ENCODE assay signal across 12 cellular contexts in the genomic region with DNA sequence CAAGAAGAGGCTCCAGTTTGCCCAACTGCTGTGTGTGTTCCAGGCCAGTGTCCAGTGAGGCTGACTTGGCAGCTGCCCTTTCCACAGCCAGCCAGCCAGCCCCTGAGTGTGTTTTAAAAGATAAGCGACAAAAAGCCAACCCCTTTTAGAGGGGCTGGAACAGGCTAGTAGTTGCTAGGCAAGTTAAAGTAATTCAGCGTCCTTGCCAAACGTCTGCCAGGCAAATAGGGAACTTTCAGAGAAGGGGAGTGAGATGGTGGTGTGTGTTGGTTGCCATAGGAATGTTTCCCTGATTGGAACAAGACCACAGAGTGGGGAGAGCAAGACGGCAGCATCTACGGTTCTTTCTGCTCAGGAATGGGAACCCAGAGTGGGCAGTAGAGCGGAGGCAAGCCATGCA.
DNase-seq lines count a peak whose midpoint lies in the region; TF ChIP-seq lines count a peak whose summit lies in the region.
"Had no signal": no experiment of that assay in that cellular context is flagged by ENCODE, and none has a peak within 500 bp of the region (broad histone marks: within the 10 kb centered on the region; RNA-seq: fewer than 3 reads in every experiment).

No MANE protein-coding gene starts in this region.

- intact Hi-C loops in left ventricle myocardium inferior (cut with micrococcal nuclease) (no loop called here), stomach (cut with DNase I; ENCODE audit: low total_unique reads) (no loop called here)

- H3K36me3 ChIP-seq in left ventricle myocardium inferior (no peaks in the 10 kb centered on the region), stomach (no peaks in the 10 kb centered on the region)

- H3K27me3 Mint-ChIP-seq in immature natural killer cell (ENCODE audit: low read depth in 3 of 3) = no peaks in the 10 kb centered on the region

- H3K27me3 ChIP-seq in left ventricle myocardium inferior (ENCODE audit: low read depth) = no peaks in the 10 kb centered on the region
- no peaks in the 10 kb centered on the region for H3K27me3 ChIP-seq in stomach

- H3K36me3 Mint-ChIP-seq in immature natural killer cell = no peaks in the 10 kb centered on the region
- H3K36me3 Mint-ChIP-seq: stimulated activated memory B cell treated with anti-CD40 and anti-IgM and Interleukin-4, amounts not matched to agents 10 μg/mL and 1 μg/mL and 100 μg/mL, for 72 hours had no signal

- H3K4me3 ChIP-seq in left ventricle myocardium inferior = no peak overlapping the region
- H3K4me3 ChIP-seq in stomach = no peak overlapping the region
- H3K4me3 ChIP-seq: GM12878 had no signal

- H3K4me1 Mint-ChIP-seq in immature natural killer cell = no peaks in the 10 kb centered on the region
- H3K4me1 Mint-ChIP-seq: stimulated activated memory B cell treated with anti-CD40 and anti-IgM and Interleukin-4, amounts not matched to agents 10 μg/mL and 1 μg/mL and 100 μg/mL, for 72 hours had no signal

- H3K27ac ChIP-seq in left ventricle myocardium inferior (replicated peaks) (no peak overlapping the region), stomach (no peak overlapping the region)

- 16 to 33% (median 22%) methylated on average over 6 of the region's 6 CpGs for WGBS in stomach, 5 donors

- no peaks in the 10 kb centered on the region for H3K9me3 Mint-ChIP-seq in immature natural killer cell
- H3K9me3 Mint-ChIP-seq: HFFc6; stimulated activated memory B cell treated with anti-CD40 and anti-IgM and Interleukin-4, amounts not matched to agents 10 μg/mL and 1 μg/mL and 100 μg/mL, for 72 hours had no signal

- H3K9me3 ChIP-seq in left ventricle myocardium inferior (replicated peaks) = no peaks in the 10 kb centered on the region
- H3K9me3 ChIP-seq in stomach = no peaks in the 10 kb centered on the region

- no peak for TF ChIP-seq EP300 in stomach (IDR thresholded peaks at IDR 0.05)

- DNase-seq in NCI-H146 (lab: John Stamatoyannopoulos, UW) (peak; percentile 88), amygdala (lab: John Stamatoyannopoulos, UW) (peak in 53 of 56 donors; percentile 13 to 83 (median 55)), left ventricle myocardium inferior (peak; percentile 15), stomach (peak; percentile 64), activated T-cell treated with anti-CD3 and anti-CD28 coated beads for 4 hours (no peak), immature natural killer cell (no peak)
- DNase-seq in stimulated activated CD4-positive, alpha-beta T cell treated with anti-CD3 and anti-CD28 coated beads, Interleukin-15, amount 100 ng/mL, for 24 hours = no peak
- DNase-seq: activated CD4-positive, CD25-positive, alpha-beta regulatory T cell; HFFc6; NCI-H510A treated with DMSO at 0.1 percent for 48 hours had no signal

- TF ChIP-seq CTCF in left ventricle myocardium inferior (IDR thresholded peaks at IDR 0.05; ENCODE audit: borderline replicate concordance) (no peak), stomach (IDR thresholded peaks at IDR 0.05) (no peak)

- no peak overlapping the region for H3K4me3 Mint-ChIP-seq in immature natural killer cell
- H3K4me3 Mint-ChIP-seq: HFFc6; stimulated activated memory B cell treated with anti-CD40 and anti-IgM and Interleukin-4, amounts not matched to agents 10 μg/mL and 1 μg/mL and 100 μg/mL, for 72 hours had no signal

- peaks cover 9% of the 10 kb centered on the region for H3K4me1 ChIP-seq in left ventricle myocardium inferior
- peaks cover 0 to 13% (median 0%) of the 10 kb centered on the region in 4 donors for H3K4me1 ChIP-seq in stomach

- H3K27ac Mint-ChIP-seq in immature natural killer cell = no peak overlapping the region
- H3K27ac Mint-ChIP-seq: HFFc6; stimulated activated memory B cell treated with anti-CD40 and anti-IgM and Interleukin-4, amounts not matched to agents 10 μg/mL and 1 μg/mL and 100 μg/mL, for 72 hours had no signal

- TF ChIP-seq POLR2A in stomach (IDR thresholded peaks at IDR 0.05) = no peak

Comparison
In these comparisons a context has a peak if more than half of its experiments do, and no peak if none do; other contexts are left out.
1. DNase-seq: peak in NCI-H146 (single experiment), amygdala (53 of 56), left ventricle myocardium inferior (single experiment) and stomach (single experiment); none in activated T-cell treated with anti-CD3 and anti-CD28 coated beads for 4 hours (single experiment), stimulated activated CD4-positive, alpha-beta T cell treated with anti-CD3 and anti-CD28 coated beads, Interleukin-15, amount 100 ng/mL, for 24 hours (single experiment) and immature natural killer cell (0 of 3).